In the genomic region with DNA sequence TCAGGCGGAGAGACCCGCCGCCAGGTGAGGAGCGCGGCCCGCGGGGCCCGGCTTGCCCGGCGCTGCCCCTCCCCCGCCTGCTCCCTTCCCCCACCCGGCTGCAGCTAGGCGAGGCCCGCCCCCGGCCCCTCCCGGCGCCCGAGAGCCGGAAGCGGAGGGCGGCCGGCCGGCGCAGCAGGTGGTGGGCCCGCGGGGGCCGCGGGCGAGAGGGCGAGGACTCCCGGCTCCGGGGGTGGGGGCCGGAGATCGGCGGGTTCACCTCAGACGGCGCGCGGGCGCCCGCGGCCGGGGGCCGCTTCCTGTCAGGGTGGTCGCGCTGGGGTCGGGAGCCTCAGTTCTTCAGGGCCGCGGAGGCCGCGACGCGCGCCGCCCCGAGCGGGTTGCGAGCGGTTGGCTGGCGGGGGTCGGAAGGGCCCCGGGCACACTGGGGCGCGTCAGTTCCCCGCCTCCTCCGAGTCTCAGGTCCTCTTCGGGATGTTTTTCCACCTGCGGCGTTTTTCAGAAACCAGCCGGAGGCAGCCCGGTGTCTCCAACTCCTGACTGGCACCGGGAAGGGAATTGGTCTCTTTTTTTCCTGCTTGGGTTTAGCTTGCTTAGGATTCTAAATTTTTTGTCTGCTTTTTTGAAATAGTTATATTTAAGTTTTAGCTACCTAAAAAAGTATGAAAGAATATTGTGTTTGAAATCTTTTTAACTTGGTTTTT, we compare ENCODE assay signal across 8 cellular contexts. TPM values are rescaled to one million over a fixed set of nuclear protein-coding genes. Genes with fewer than 3 reads are reported as not detected.
DNase-seq lines count a peak whose midpoint lies in the region; ATAC-seq, FAIRE-seq and TF ChIP-seq lines count a peak whose summit lies in the region.

No MANE protein-coding gene starts in this region.

- H3K27me3 Mint-ChIP-seq in type B pancreatic cell = peaks cover 8% of the 10 kb centered on the region

- H3K9me3 ChIP-seq in neuron (ENCODE audit: low read length) = no peaks in the 10 kb centered on the region

- peaks cover 26% of the 10 kb centered on the region for H3K4me1 ChIP-seq in neuron (ENCODE audit: insufficient read depth, low read length)

- ATAC-seq in GM18519 (IDR thresholded peaks at IDR 0.05; ENCODE audit: low FRiP score, unreplicated experiment) (peak; percentile 28), HG02973 (IDR thresholded peaks at IDR 0.05; ENCODE audit: unreplicated experiment) (peak; percentile 39)

- H2AFZ ChIP-seq in neuron (ENCODE audit: low read depth, low read length) = peak overlapping the region; percentile 43

- H3K27me3 ChIP-seq in neuron (ENCODE audit: insufficient read depth, low read length) = peaks cover 5% of the 10 kb centered on the region

- peaks cover 3% of the 10 kb centered on the region for H3K9me3 Mint-ChIP-seq in type B pancreatic cell

- H3K4me1 Mint-ChIP-seq in type B pancreatic cell (ENCODE audit: unreplicated experiment) = peaks cover 16% of the 10 kb centered on the region

- H3K4me3 ChIP-seq in neuron (ENCODE audit: low read length) = peak overlapping the region; percentile 57

- no peaks in the 10 kb centered on the region for H3K36me3 Mint-ChIP-seq in type B pancreatic cell

- DNase-seq in AML-193 (lab: John Stamatoyannopoulos, UW) = peak; percentile 39 to 49
- DNase-seq in NCI-H226 = peak; percentile 69
- DNase-seq in activated T-helper 1 cell treated with anti-CD3 and anti-CD28 coated beads, Interleukin-2, amount 50 U/mL, for 16 hours (ENCODE audit: low read depth in 1 of 2, low spot score in 1 of 2) = peak; percentile 11 to 66
- peak; percentile 82 to 91 for DNase-seq in frontal cortex (ENCODE audit: low spot score in 2 of 2)
- DNase-seq in type B pancreatic cell (ENCODE audit: extremely low spot score, unreplicated experiment) = no peak

- H3K4me3 Mint-ChIP-seq in type B pancreatic cell = peak overlapping the region; percentile 96

- FAIRE-seq in frontal cortex (lab: Jason Lieb, UNC) = no peak

- no peak for TF ChIP-seq CTCF in type B pancreatic cell (conservative IDR thresholded peaks at IDR 0.05)

- H3K27ac Mint-ChIP-seq in type B pancreatic cell = peak overlapping the region; percentile 97

- H3K36me3 ChIP-seq in neuron (ENCODE audit: insufficient read depth, low read length) = no peaks in the 10 kb centered on the region

RNA-seq across cellular contexts. Expression of a gene that starts 0.5 kb away (rescaled TPM):
- total RNA-seq in frontal cortex = 151 TPM
- total RNA-seq in type B pancreatic cell (ENCODE audit: low replicate concordance) = 59.6 and 64.3 TPM in 2 replicates
